In genomic region chr11:95641506-95641905, GRCh38 we compare ENCODE assay signal across 8 cellular contexts.
DNase-seq lines count a peak whose midpoint lies in the region; ATAC-seq and TF ChIP-seq lines count a peak whose summit lies in the region.

No MANE protein-coding gene starts in this region.

- peak overlapping the region; percentile 15 for H3K27ac Mint-ChIP-seq in activated T-helper 17 cell treated with anti-CD3 and anti-CD28 coated beads, Interleukin-2, amount 50 U/mL, for 72 hours
- H3K27ac Mint-ChIP-seq in stimulated activated naive CD8-positive, alpha-beta T cell treated with anti-CD3 and anti-CD28 coated beads, Interleukin-15, Interleukin-2, amounts not matched to agents 100 ng/mL and 50 ng/mL, for 24 hours: peak overlapping the region; percentile 70

- peaks cover 11% of the 10 kb centered on the region for H3K9me3 Mint-ChIP-seq in activated T-helper 17 cell treated with anti-CD3 and anti-CD28 coated beads, Interleukin-2, amount 50 U/mL, for 72 hours
- H3K9me3 Mint-ChIP-seq in stimulated activated naive CD8-positive, alpha-beta T cell treated with anti-CD3 and anti-CD28 coated beads, Interleukin-15, Interleukin-2, amounts not matched to agents 100 ng/mL and 50 ng/mL, for 24 hours: peaks cover 17% of the 10 kb centered on the region

- TF ChIP-seq CTCF in GM10248 (IDR thresholded peaks at IDR 0.05; ENCODE audit: control extremely low read depth, extremely low read depth, low read depth, missing control alignments): no peak

- POLR2A ChIA-PET in GM10248 (lab: Yijun Ruan, JAX): no interaction called here

- peaks cover 8% of the 10 kb centered on the region for H3K4me1 Mint-ChIP-seq in activated T-helper 17 cell treated with anti-CD3 and anti-CD28 coated beads, Interleukin-2, amount 50 U/mL, for 72 hours
- H3K4me1 Mint-ChIP-seq in stimulated activated naive CD8-positive, alpha-beta T cell treated with anti-CD3 and anti-CD28 coated beads, Interleukin-15, Interleukin-2, amounts not matched to agents 100 ng/mL and 50 ng/mL, for 24 hours (ENCODE audit: low read depth): peaks cover 20% of the 10 kb centered on the region

- peak overlapping the region; percentile 14 for H3K4me3 Mint-ChIP-seq in activated T-helper 17 cell treated with anti-CD3 and anti-CD28 coated beads, Interleukin-2, amount 50 U/mL, for 72 hours
- H3K4me3 Mint-ChIP-seq in stimulated activated naive CD8-positive, alpha-beta T cell treated with anti-CD3 and anti-CD28 coated beads, Interleukin-15, Interleukin-2, amounts not matched to agents 100 ng/mL and 50 ng/mL, for 24 hours: peak overlapping the region; percentile 32

- no peaks in the 10 kb centered on the region for H3K36me3 Mint-ChIP-seq in activated T-helper 17 cell treated with anti-CD3 and anti-CD28 coated beads, Interleukin-2, amount 50 U/mL, for 72 hours (ENCODE audit: low read depth)
- H3K36me3 Mint-ChIP-seq in stimulated activated naive CD8-positive, alpha-beta T cell treated with anti-CD3 and anti-CD28 coated beads, Interleukin-15, Interleukin-2, amounts not matched to agents 100 ng/mL and 50 ng/mL, for 24 hours (ENCODE audit: low read depth): peaks cover 5% of the 10 kb centered on the region

- CTCF ChIA-PET in GM10248 (lab: Yijun Ruan, JAX): no interaction called here

- ATAC-seq in GM19452 (IDR thresholded peaks at IDR 0.05; ENCODE audit: unreplicated experiment) (peak; percentile 100), HG03354 (IDR thresholded peaks at IDR 0.05; ENCODE audit: poor library complexity, severe bottlenecking, unreplicated experiment) (peak; percentile 100)
- ATAC-seq in activated T-helper 17 cell treated with anti-CD3 and anti-CD28 coated beads, Interleukin-2, amount 50 U/mL, for 72 hours (replicated peaks): peak; percentile 96

- H3K27me3 Mint-ChIP-seq in activated T-helper 17 cell treated with anti-CD3 and anti-CD28 coated beads, Interleukin-2, amount 50 U/mL, for 72 hours: no peaks in the 10 kb centered on the region
- no peaks in the 10 kb centered on the region for H3K27me3 Mint-ChIP-seq in stimulated activated naive CD8-positive, alpha-beta T cell treated with anti-CD3 and anti-CD28 coated beads, Interleukin-15, Interleukin-2, amounts not matched to agents 100 ng/mL and 50 ng/mL, for 24 hours

- DNase-seq in GM10248 (ENCODE audit: extremely low spot score) (peak; percentile 38), kidney tubule cell (ENCODE audit: low spot score) (no peak), T1000 (lab: John Stamatoyannopoulos, UW) (no peak), NCI-H345 (lab: John Stamatoyannopoulos, UW) (no peak)
